In genomic region chr1:23960291-23960718, GRCh38 we compare ENCODE assay signal across 8 cellular contexts. TPM values are rescaled to one million over a fixed set of nuclear protein-coding genes. Genes with fewer than 3 reads are reported as not detected.
DNase-seq lines count a peak whose midpoint lies in the region; FAIRE-seq and TF ChIP-seq lines count a peak whose summit lies in the region.

No MANE protein-coding gene starts in this region.

- 0% methylated on average over 9 of the region's 9 CpGs for WGBS in esophagus, 2 donors

- DNase-seq in RPMI8226 (peak; percentile 18), GF-D8 (lab: John Stamatoyannopoulos, UW) (no peak), urothelium cell line (ENCODE audit: low spot score) (no peak)
- DNase-seq in stimulated activated CD4-positive, alpha-beta T cell treated with anti-CD3 and anti-CD28 coated beads, Interleukin-15, amount 100 ng/mL, for 24 hours: no peak
- no peak for DNase-seq in activated CD4-positive, CD25-positive, alpha-beta regulatory T cell treated with anti-CD3 and anti-CD28 coated beads, Interleukin-2, amount 50 U/mL, for 72 hours

- H3K4me1 ChIP-seq in esophagus (ENCODE audit: control insufficient read depth in 2 of 2, insufficient read depth in 2 of 2, low read length in 1 of 2) (peaks cover 0 to 2% of the 10 kb centered on the region in 2 donors), neutrophil (ENCODE audit: control insufficient read depth in 1 of 2, insufficient read depth in 1 of 2, low read depth in 1 of 2, low read length in 1 of 2) (peaks cover 34 to 36% of the 10 kb centered on the region in 2 experiments)

- H3K36me3 ChIP-seq in esophagus (ENCODE audit: control insufficient read depth in 2 of 2, insufficient read depth in 2 of 2, low read length in 1 of 2): no peaks in the 10 kb centered on the region
- H3K36me3 ChIP-seq in neutrophil: peaks cover 31% of the 10 kb centered on the region

- H3K4me3 ChIP-seq in GM08714 (ENCODE audit: low read length) (peak overlapping the region; percentile 96), esophagus (ENCODE audit: low read depth in 1 of 2, low read length in 2 of 2) (peak overlapping the region; percentile 91), neutrophil (ENCODE audit: low read depth in 1 of 2, low read length in 1 of 2) (peak overlapping the region; percentile 96 to 99)

- H3K27ac ChIP-seq in esophagus (ENCODE audit: low read depth in 2 of 2, low read length in 1 of 2) (peak overlapping the region; percentile 99), neutrophil (peak overlapping the region; percentile 95)

- no peak for TF ChIP-seq CTCF in neutrophil (IDR thresholded peaks at IDR 0.05)

- H3K9me3 ChIP-seq in esophagus (ENCODE audit: control insufficient read depth in 2 of 2, insufficient read depth in 1 of 2, low read depth in 1 of 2, low read length in 1 of 2): no peaks in the 10 kb centered on the region
- H3K9me3 ChIP-seq in neutrophil: no peaks in the 10 kb centered on the region

- no peaks in the 10 kb centered on the region for H3K27me3 ChIP-seq in esophagus (ENCODE audit: control insufficient read depth in 1 of 2, insufficient read depth in 2 of 2, low read length in 2 of 2)
- H3K27me3 ChIP-seq in neutrophil: no peaks in the 10 kb centered on the region

- FAIRE-seq in urothelium cell line (lab: Jason Lieb, UNC): no peak

RNA-seq across cellular contexts. Expression of gene PNRC2, which starts 0.7 kb away (rescaled TPM):
- polyA plus RNA-seq in esophagus: 10 to 100 TPM; 54.2 to 69.1 TPM

RNA-seq across cellular contexts. Expression of gene SRSF10, which starts 19.8 kb away (rescaled TPM):
- 10 to 100 TPM; 42.3 to 57.9 TPM for polyA plus RNA-seq in esophagus

RNA-seq across cellular contexts. Expression of gene CNR2, which starts 47.1 kb away (rescaled TPM):
- polyA plus RNA-seq in esophagus: under 1 TPM; 0.01 to 0.02 TPM
